22 cellular contexts compared by ENCODE assay signal in the genomic region with DNA sequence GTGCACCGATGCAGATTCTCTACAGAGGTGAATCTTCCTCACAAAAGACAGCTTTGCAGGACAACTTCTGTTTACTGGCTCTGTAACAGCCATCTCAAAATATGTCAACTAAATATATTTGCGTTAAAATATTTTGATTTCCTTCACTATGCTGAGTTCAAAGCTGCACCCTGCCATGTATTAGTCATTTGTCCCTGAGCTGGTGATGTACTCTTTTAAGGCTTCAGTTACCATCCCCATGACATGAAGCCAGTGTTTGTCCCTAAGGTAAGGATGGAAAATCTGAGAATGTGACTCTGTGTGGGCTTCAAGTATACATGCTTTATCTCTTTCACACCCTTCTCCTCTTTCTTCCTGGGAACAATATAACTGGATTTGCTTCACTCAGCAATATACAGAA.
"Had no signal": no experiment of that assay in that cellular context is flagged by ENCODE, and none has a peak within 500 bp of the region (broad histone marks: within the 10 kb centered on the region; RNA-seq: fewer than 3 reads in every experiment).

No MANE protein-coding gene starts in this region.

- H3K9me3 ChIP-seq: gastrocnemius medialis, lower lobe of right lung, prostate gland, right atrium auricular region, sigmoid colon, thyroid gland, vagina had no signal

- FAIRE-seq: keratinocyte had no signal

- ATAC-seq: esophagus mucosa; gastrocnemius medialis; left ventricle myocardium superior; lower lobe of right lung; naive thymus-derived CD8-positive, alpha-beta T cell; stimulated activated effector memory CD8-positive, alpha-beta T cell treated with anti-CD3 and anti-CD28 coated beads, Interleukin-12 subunit alpha, Interleukin-12 subunit beta, amount 100 ng/mL, for 72 hours had no signal

- H3K27ac Mint-ChIP-seq: dendritic cell treated with granulocyte-macrophage colony-stimulating factor and Interleukin-4, amounts not matched to agents 40 ng/mL and 50 ng/mL, for 4 days; endodermal cell; nephron progenitor cell; stimulated activated effector memory CD8-positive, alpha-beta T cell treated with anti-CD3 and anti-CD28 coated beads, Interleukin-12 subunit alpha, Interleukin-12 subunit beta, amount 100 ng/mL, for 72 hours had no signal

- DNase-seq: effector CD8-positive, alpha-beta T cell; endodermal cell; foreskin fibroblast; gastrocnemius medialis; left ventricle myocardium superior; lower lobe of right lung; naive thymus-derived CD8-positive, alpha-beta T cell; nephron progenitor cell; nucleus accumbens; sigmoid colon; stimulated activated CD4-positive, alpha-beta T cell treated with anti-CD3 and anti-CD28 coated beads, Interleukin-2, amount 100 ng/mL, for 24 hours; stimulated activated CD4-positive, alpha-beta T cell treated with anti-CD3 and anti-CD28 coated beads, Interleukin-4, amount 100 ng/mL, for 24 hours; thyroid gland; trophoblast cell had no signal

- H3K36me3 Mint-ChIP-seq: naive thymus-derived CD8-positive, alpha-beta T cell; stimulated activated effector memory CD8-positive, alpha-beta T cell treated with anti-CD3 and anti-CD28 coated beads, Interleukin-12 subunit alpha, Interleukin-12 subunit beta, amount 100 ng/mL, for 72 hours had no signal

- H3K4me1 ChIP-seq: gastrocnemius medialis, lower lobe of right lung, prostate gland, right atrium auricular region, sigmoid colon, thyroid gland, vagina had no signal

- H3K27ac ChIP-seq: epithelial cell of prostate, gastrocnemius medialis, lower lobe of right lung, prostate gland, right atrium auricular region, sigmoid colon, thyroid gland, vagina had no signal

- H3K9me3 Mint-ChIP-seq: naive thymus-derived CD8-positive, alpha-beta T cell had no signal

- H3K4me3 ChIP-seq: gastrocnemius medialis, lower lobe of right lung, prostate gland, right atrium auricular region, sigmoid colon, thyroid gland, vagina had no signal
